Comparison of ENCODE assay signal across 13 cellular contexts in the genomic region with DNA sequence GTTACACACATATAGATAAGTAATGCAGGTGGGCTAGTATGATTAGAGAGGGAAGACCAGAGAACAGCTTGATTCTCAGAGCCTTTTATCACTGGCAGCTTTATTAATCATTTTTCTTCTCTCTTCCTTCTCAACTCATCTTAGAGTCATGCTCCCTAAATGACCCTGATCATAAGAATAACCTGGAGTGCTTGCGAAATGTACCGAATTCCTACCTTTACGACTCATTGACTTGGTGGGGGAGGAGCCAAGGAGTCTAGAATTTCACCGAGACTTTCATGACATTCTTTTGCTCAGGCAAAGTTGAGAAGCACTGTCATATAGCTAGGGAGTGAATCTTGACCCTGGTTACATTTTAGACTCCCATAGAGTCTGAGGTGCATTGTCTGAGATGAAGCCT.
DNase-seq lines count a peak whose midpoint lies in the region; ATAC-seq and TF ChIP-seq lines count a peak whose summit lies in the region.
"Had no signal": no experiment of that assay in that cellular context is flagged by ENCODE, and none has a peak within 500 bp of the region (broad histone marks: within the 10 kb centered on the region; RNA-seq: fewer than 3 reads in every experiment).

No MANE protein-coding gene starts in this region.

- H3K27me3 ChIP-seq in RWPE2 (ENCODE audit: insufficient read depth, poor library complexity, severe bottlenecking) (no peaks in the 10 kb centered on the region), foreskin keratinocyte (no peaks in the 10 kb centered on the region), adrenal gland (no peaks in the 10 kb centered on the region), GM23248 (replicated peaks; ENCODE audit: insufficient read depth) (no peaks in the 10 kb centered on the region)

- H3K36me3 ChIP-seq in RWPE2 (ENCODE audit: low read depth) (no peaks in the 10 kb centered on the region), adrenal gland (replicated peaks in 1 of 2) (no peaks in the 10 kb centered on the region), GM23248 (ENCODE audit: low read depth) (no peaks in the 10 kb centered on the region)

- H4K20me1 ChIP-seq in GM23248 (ENCODE audit: insufficient read depth) = no peaks in the 10 kb centered on the region

- H2AFZ ChIP-seq in GM23248 = no peak overlapping the region

- no peaks in the 10 kb centered on the region for H3K79me2 ChIP-seq in GM23248 (ENCODE audit: insufficient read depth)

- intact Hi-C loops in adrenal gland (cut with DNase I) = no loop called here

- H3K27ac ChIP-seq in RWPE2 (ENCODE audit: poor library complexity, severe bottlenecking) = peak overlapping the region; percentile 70
- peak overlapping the region; percentile 92 for H3K27ac ChIP-seq in foreskin keratinocyte
- no peak overlapping the region for H3K27ac ChIP-seq in adrenal gland
- no peak overlapping the region for H3K27ac ChIP-seq in GM23248

- no peak overlapping the region for H3K4me3 ChIP-seq in RWPE2 (ENCODE audit: severe bottlenecking)
- H3K4me3 ChIP-seq in adrenal gland = no peak overlapping the region
- no peak overlapping the region for H3K4me3 ChIP-seq in GM23248

- no peaks in the 10 kb centered on the region for H3F3A ChIP-seq in GM23248 (ENCODE audit: insufficient read depth)

- no peaks in the 10 kb centered on the region for H3K9me2 ChIP-seq in GM23248 (ENCODE audit: insufficient read depth)

- no peak overlapping the region for H3K9ac ChIP-seq in GM23248

- H3K4me2 ChIP-seq in GM23248 (ENCODE audit: unreplicated experiment) = no peak overlapping the region

- no peak for TF ChIP-seq POLR2A in adrenal gland (IDR thresholded peaks at IDR 0.05)

- H3K9me3 ChIP-seq in RWPE2 (ENCODE audit: severe bottlenecking) (no peaks in the 10 kb centered on the region), adrenal gland (replicated peaks in 1 of 3) (no peaks in the 10 kb centered on the region), GM23248 (ENCODE audit: low read depth) (no peaks in the 10 kb centered on the region)

- in situ Hi-C loops in GM23248 (cut with MboI) = no loop called here

- TF ChIP-seq CTCF in RWPE2 (IDR thresholded peaks at IDR 0.05; ENCODE audit: poor library complexity, severe bottlenecking) (no peak), foreskin keratinocyte (conservative IDR thresholded peaks at IDR 0.05) (no peak), adrenal gland (IDR thresholded peaks at IDR 0.05) (no peak)

- DNase-seq in HPDE6-E6E7 (ENCODE audit: extremely low spot score) (peak; percentile 39), RWPE2 (ENCODE audit: low spot score) (peak; percentile 33), foreskin keratinocyte (peak; percentile 73 to 83), adrenal gland (no peak), GM23248 (no peak), RPMI8226 (no peak)
- no peak for DNase-seq in activated naive CD4-positive, alpha-beta T cell treated with anti-CD3 and anti-CD28 coated beads, Interleukin-2, amount 50 U/mL, for 16 hours
- DNase-seq: CD8-positive, alpha-beta T cell; DMS 273 treated with DMSO at 0.1 percent for 48 hours; Karpas-422; NCI-H1417; NCI-H2029; NCI-H524 had no signal

- WGBS in adrenal gland, 4 donors = 85 to 96% (median 86%) methylated on average over 4 of the region's 4 CpGs
- 87 to 88% methylated on average over 4 of the region's 4 CpGs for WGBS in GM23248 (ENCODE audit: low coverage in 1 of 2, low lambda C conversion rate in 2 of 2, missing lambda C conversion rate in 2 of 2), 2 experiments

- ATAC-seq in RWPE2 (ENCODE audit: low read depth) (peak; percentile 86), foreskin keratinocyte (peak; percentile 77)
- ATAC-seq: CD8-positive, alpha-beta T cell had no signal

- peaks cover 25% of the 10 kb centered on the region for H3K4me1 ChIP-seq in RWPE2 (ENCODE audit: insufficient read depth, poor library complexity, severe bottlenecking)
- H3K4me1 ChIP-seq in foreskin keratinocyte = peaks cover 20% of the 10 kb centered on the region
- H3K4me1 ChIP-seq in adrenal gland (replicated peaks in 1 of 2) = no peaks in the 10 kb centered on the region
- H3K4me1 ChIP-seq in GM23248 (ENCODE audit: insufficient read depth) = no peaks in the 10 kb centered on the region

Comparison
In these comparisons a context has a peak if more than half of its experiments do, and no peak if none do; other contexts are left out.
1. DNase-seq: peak in HPDE6-E6E7 (single experiment), RWPE2 (single experiment) and foreskin keratinocyte (2 of 2); none in adrenal gland (0 of 7), activated naive CD4-positive, alpha-beta T cell treated with anti-CD3 and anti-CD28 coated beads, Interleukin-2, amount 50 U/mL, for 16 hours (single experiment), GM23248 (single experiment) and RPMI8226 (single experiment).
2. H3K27ac ChIP-seq: peak in RWPE2 (single experiment) and foreskin keratinocyte (single experiment); none in adrenal gland (0 of 5) and GM23248 (single experiment).